ENCODE assay signal across 10 cellular contexts in genomic region chr1:98749152-98749756, GRCh38.
DNase-seq lines count a peak whose midpoint lies in the region; FAIRE-seq and TF ChIP-seq lines count a peak whose summit lies in the region.
"Had no signal": no experiment of that assay in that cellular context is flagged by ENCODE, and none has a peak within 500 bp of the region (broad histone marks: within the 10 kb centered on the region; RNA-seq: fewer than 3 reads in every experiment).

No MANE protein-coding gene starts in this region.

- DNase-seq in NCI-H1417 (lab: John Stamatoyannopoulos, UW), result peak in 2 of 3 experiments; percentile 9 to 46
- no peak for DNase-seq in NCI-H1417 treated with DMSO at 0.1 percent for 48 hours (lab: John Stamatoyannopoulos, UW)
- DNase-seq in HT-29 (ENCODE audit: low spot score), result peak; percentile 54
- DNase-seq in astrocyte (ENCODE audit: low read depth), result peak; percentile 6
- DNase-seq in activated CD4-positive, alpha-beta T cell treated with anti-CD3 and anti-CD28 coated beads for 1 hour, result no peak
- DNase-seq in lower leg skin (ENCODE audit: low spot score in 2 of 2), result no peak
- DNase-seq in T-helper 1 cell, result no peak
- DNase-seq: stimulated activated naive CD4-positive, alpha-beta T cell treated with Interleukin-2 at 50 U/mL for 16 hours had no signal

- H3K4me1 Mint-ChIP-seq in astrocyte (ENCODE audit: low read depth, unreplicated experiment), result no peaks in the 10 kb centered on the region
- H3K4me1 Mint-ChIP-seq: CD8-positive, alpha-beta memory T cell had no signal

- H3K4me2 ChIP-seq in astrocyte (ENCODE audit: low read length), result no peak overlapping the region
- H3K4me2 ChIP-seq in neural cell (ENCODE audit: low read length), result no peak overlapping the region

- TF ChIP-seq EP300 in neural cell (conservative IDR thresholded peaks at IDR 0.05; ENCODE audit: poor library complexity, severe bottlenecking), result no peak

- no peaks in the 10 kb centered on the region for H3K36me3 Mint-ChIP-seq in astrocyte (ENCODE audit: low read depth, unreplicated experiment)
- H3K36me3 Mint-ChIP-seq: CD8-positive, alpha-beta memory T cell had no signal

- H4K20me1 ChIP-seq in astrocyte (ENCODE audit: insufficient read depth, low read length) (no peaks in the 10 kb centered on the region), neural cell (ENCODE audit: insufficient read depth) (no peaks in the 10 kb centered on the region)

- H3K4me1 ChIP-seq in astrocyte (ENCODE audit: insufficient read depth, low read length), result no peaks in the 10 kb centered on the region

- no peak overlapping the region for H3K4me3 Mint-ChIP-seq in astrocyte (ENCODE audit: unreplicated experiment)
- H3K4me3 Mint-ChIP-seq: CD8-positive, alpha-beta memory T cell had no signal

- H3K27me3 ChIP-seq in astrocyte (ENCODE audit: insufficient read depth, low read length) (no peaks in the 10 kb centered on the region), neural cell (ENCODE audit: insufficient read depth, low read depth, low read length) (no peaks in the 10 kb centered on the region)

- H3K27ac Mint-ChIP-seq in astrocyte (ENCODE audit: unreplicated experiment), result no peak overlapping the region
- H3K27ac Mint-ChIP-seq: CD8-positive, alpha-beta memory T cell had no signal

- TF ChIP-seq CTCF in astrocyte (IDR thresholded peaks at IDR 0.05; ENCODE audit: insufficient read depth, low read depth, low read length) (peak; percentile 25), neural cell (IDR thresholded peaks at IDR 0.05; ENCODE audit: poor library complexity, severe bottlenecking) (peak; percentile 69), lower leg skin (IDR thresholded peaks at IDR 0.05) (no peak)

- TF ChIP-seq POLR2A in lower leg skin (IDR thresholded peaks at IDR 0.05), result no peak

- no peak overlapping the region for H3K27ac ChIP-seq in astrocyte (ENCODE audit: low read depth, low read length)
- H3K27ac ChIP-seq in neural cell (ENCODE audit: low read length), result no peak overlapping the region

- no peak overlapping the region for H2AFZ ChIP-seq in astrocyte (ENCODE audit: low read depth, low read length)
- H2AFZ ChIP-seq in neural cell (ENCODE audit: low read depth, low read length), result no peak overlapping the region

- H3K79me2 ChIP-seq in astrocyte (ENCODE audit: insufficient read depth, low read length), result no peaks in the 10 kb centered on the region
- H3K79me2 ChIP-seq in neural cell (replicated peaks; ENCODE audit: insufficient read depth, low read length), result no peaks in the 10 kb centered on the region

- FAIRE-seq in astrocyte (lab: Jason Lieb, UNC), result no peak

- peak; percentile 71 for TF ChIP-seq RAD21 in neural cell (conservative IDR thresholded peaks at IDR 0.05)

- H3F3A ChIP-seq in neural cell (ENCODE audit: insufficient read depth, low read length, poor library complexity, severe bottlenecking), result no peaks in the 10 kb centered on the region

- H3K9me3 ChIP-seq in astrocyte (ENCODE audit: insufficient read depth, low read depth, low read length) (no peaks in the 10 kb centered on the region), neural cell (ENCODE audit: low read length) (no peaks in the 10 kb centered on the region)

- H3K36me3 ChIP-seq in astrocyte (ENCODE audit: insufficient read depth, low read length), result no peaks in the 10 kb centered on the region
- H3K36me3 ChIP-seq in neural cell (ENCODE audit: insufficient read depth, low read length), result no peaks in the 10 kb centered on the region

- H3K9ac ChIP-seq in astrocyte (ENCODE audit: low read length) (no peak overlapping the region), neural cell (ENCODE audit: low read length) (no peak overlapping the region)

- no peaks in the 10 kb centered on the region for H3K27me3 Mint-ChIP-seq in astrocyte (ENCODE audit: low read depth, unreplicated experiment)

- 45 to 49% methylated on average over 2 of the region's 2 CpGs for WGBS in lower leg skin, 2 donors

- H3K9me3 Mint-ChIP-seq in astrocyte (ENCODE audit: unreplicated experiment), result no peaks in the 10 kb centered on the region
- H3K9me3 Mint-ChIP-seq: CD8-positive, alpha-beta memory T cell had no signal

- no peak overlapping the region for H3K4me3 ChIP-seq in astrocyte (ENCODE audit: insufficient read depth, low read depth, low read length)
- no peak overlapping the region for H3K4me3 ChIP-seq in neural cell (ENCODE audit: low read length)
- no peak overlapping the region for H3K4me3 ChIP-seq in lower leg skin (ENCODE audit: low read depth, poor library complexity, severe bottlenecking)

- intact Hi-C loops in lower leg skin (cut with DNase I; ENCODE audit: low total_unique reads), result no loop called here

- no peaks in the 10 kb centered on the region for H3K9me2 ChIP-seq in neural cell (ENCODE audit: insufficient read depth, low read length)

TF ChIP-seq in neural cell, 6 proteins besides CTCF, POLR2A, EP300 and RAD21:
- no peak for TF ChIP-seq REST (IDR thresholded peaks at IDR 0.05; ENCODE audit: borderline replicate concordance)
- TF ChIP-seq SMC3 (conservative IDR thresholded peaks at IDR 0.05; ENCODE audit: poor library complexity), result peak; percentile 81

Comparison
In these comparisons a context has a peak if more than half of its experiments do, and no peak if none do; other contexts are left out.
1. DNase-seq: peak in NCI-H1417 (2 of 3), HT-29 (single experiment) and astrocyte (single experiment); none in NCI-H1417 treated with DMSO at 0.1 percent for 48 hours (single experiment), activated CD4-positive, alpha-beta T cell treated with anti-CD3 and anti-CD28 coated beads for 1 hour (single experiment), lower leg skin (0 of 2) and T-helper 1 cell (0 of 5).
2. CTCF ChIP-seq: peak in astrocyte (single experiment) and neural cell (single experiment); none in lower leg skin (0 of 3).